Comparison of ENCODE assay signal across 27 cellular contexts in genomic region chr13:104757712-104758111, GRCh38.
A peak's percentile ranks its signal among the peaks of the same experiment; 100 is the strongest.
DNase-seq lines count a peak whose midpoint lies in the region; ATAC-seq and TF ChIP-seq lines count a peak whose summit lies in the region.
"Had no signal": no experiment of that assay in that cellular context is flagged by ENCODE, and none has a peak within 500 bp of the region (broad histone marks: within the 10 kb centered on the region; RNA-seq: fewer than 3 reads in every experiment).

No MANE protein-coding gene starts in this region.

- POLR2A ChIA-PET in PC-3 (lab: Charles Lee; ENCODE audit: unreplicated experiment), result no interaction called here

- no peaks in the 10 kb centered on the region for H3K79me2 ChIP-seq in PC-3 (ENCODE audit: low read length)

- TF ChIP-seq CTCF in PC-3 (conservative IDR thresholded peaks at IDR 0.05; ENCODE audit: low read depth, low read length) (no peak), fibroblast of pulmonary artery (IDR thresholded peaks at IDR 0.05; ENCODE audit: low read length, missing control alignments) (no peak), GM13976 (IDR thresholded peaks at IDR 0.05; ENCODE audit: borderline replicate concordance, control extremely low read depth, extremely low read depth, insufficient read depth, missing control alignments) (no peak)

- H3K4me1 ChIP-seq in PC-3 (ENCODE audit: insufficient read depth, low read length), result no peaks in the 10 kb centered on the region
- H3K4me1 ChIP-seq: Caco-2 had no signal

- H3K4me2 ChIP-seq in PC-3 (ENCODE audit: low read length), result no peak overlapping the region

- no peaks in the 10 kb centered on the region for H3K36me3 ChIP-seq in PC-3 (ENCODE audit: low read depth, low read length)

- no peaks in the 10 kb centered on the region for H3K27me3 ChIP-seq in PC-3 (ENCODE audit: low read length)

- CTCF ChIA-PET in PC-3 (lab: Charles Lee), result no interaction called here

- H3K9me3 ChIP-seq in PC-3 (ENCODE audit: low read length), result no peaks in the 10 kb centered on the region
- H3K9me3 ChIP-seq: Caco-2 had no signal

- H3K4me3 ChIP-seq in PC-3 (ENCODE audit: low read length), result no peak overlapping the region
- no peak overlapping the region for H3K4me3 ChIP-seq in fibroblast of pulmonary artery (replicated peaks; ENCODE audit: low read depth, low read length)
- H3K4me3 ChIP-seq: GM12878 had no signal

- H3K9me2 ChIP-seq in PC-3 (replicated peaks; ENCODE audit: low read length), result no peaks in the 10 kb centered on the region

- peak; percentile 6 for DNase-seq in PC-3
- DNase-seq in astrocyte of the hippocampus (ENCODE audit: low read depth, low spot score), result peak; percentile 58
- DNase-seq in fibroblast of pulmonary artery (ENCODE audit: low read depth), result peak; percentile 9
- no peak for DNase-seq in GM13976 (ENCODE audit: low spot score)
- DNase-seq in mesenteric fat pad (ENCODE audit: low spot score), result no peak
- no peak for DNase-seq in islet precursor cell
- DNase-seq in NCI-H1694 (lab: John Stamatoyannopoulos, UW), result no peak
- DNase-seq: Caco-2; CD8-positive, alpha-beta T cell; DMS 273 treated with DMSO at 0.1 percent for 48 hours; DMS79; EL; GDM1; H7; Karpas-422; MV-4-11; NCI-H1105 treated with DMSO at 0.1 percent for 48 hours; NCI-H146; NCI-H2029; NCI-H446 treated with DMSO at 0.1 percent for 48 hours; NCI-H526; SHP77 had no signal

- intact Hi-C loops in PC-3 (cut with micrococcal nuclease), result loop anchor here (5.0 to 10.0 kb wide), 2 partner anchors 353 to 440 kb away; no protein-coding TSS in a partner anchor

- in situ Hi-C loops in GM13976 (cut with MboI; ENCODE audit: low sequenced_read_pairs, unreplicated experiment), result no loop called here

- H3F3A ChIP-seq in PC-3 (ENCODE audit: low read length, unreplicated experiment), result no peaks in the 10 kb centered on the region

- no peak overlapping the region for H3K27ac ChIP-seq in PC-3 (ENCODE audit: low read length)
- H3K27ac ChIP-seq: C4-2B, RWPE1 had no signal

- H2AFZ ChIP-seq in PC-3 (ENCODE audit: low read length), result no peak overlapping the region

- H3K9ac ChIP-seq in PC-3 (ENCODE audit: low read length), result no peak overlapping the region

- no peaks in the 10 kb centered on the region for H4K20me1 ChIP-seq in PC-3 (ENCODE audit: low read length)

- ATAC-seq in PC-3, result peak; percentile 29
- ATAC-seq: CD8-positive, alpha-beta T cell; GM12878; HepG2; Panc1 had no signal

- no TSS peak for BruUV-seq in PC-3 (replicated peaks; lab: Mats Ljungman, UMichigan)

Comparison
In these comparisons a context has a peak if more than half of its experiments do, and no peak if none do; other contexts are left out.
1. DNase-seq: peak in PC-3 (single experiment), astrocyte of the hippocampus (single experiment) and fibroblast of pulmonary artery (single experiment); none in GM13976 (single experiment), mesenteric fat pad (single experiment), islet precursor cell (single experiment) and NCI-H1694 (single experiment).